In the genomic region with DNA sequence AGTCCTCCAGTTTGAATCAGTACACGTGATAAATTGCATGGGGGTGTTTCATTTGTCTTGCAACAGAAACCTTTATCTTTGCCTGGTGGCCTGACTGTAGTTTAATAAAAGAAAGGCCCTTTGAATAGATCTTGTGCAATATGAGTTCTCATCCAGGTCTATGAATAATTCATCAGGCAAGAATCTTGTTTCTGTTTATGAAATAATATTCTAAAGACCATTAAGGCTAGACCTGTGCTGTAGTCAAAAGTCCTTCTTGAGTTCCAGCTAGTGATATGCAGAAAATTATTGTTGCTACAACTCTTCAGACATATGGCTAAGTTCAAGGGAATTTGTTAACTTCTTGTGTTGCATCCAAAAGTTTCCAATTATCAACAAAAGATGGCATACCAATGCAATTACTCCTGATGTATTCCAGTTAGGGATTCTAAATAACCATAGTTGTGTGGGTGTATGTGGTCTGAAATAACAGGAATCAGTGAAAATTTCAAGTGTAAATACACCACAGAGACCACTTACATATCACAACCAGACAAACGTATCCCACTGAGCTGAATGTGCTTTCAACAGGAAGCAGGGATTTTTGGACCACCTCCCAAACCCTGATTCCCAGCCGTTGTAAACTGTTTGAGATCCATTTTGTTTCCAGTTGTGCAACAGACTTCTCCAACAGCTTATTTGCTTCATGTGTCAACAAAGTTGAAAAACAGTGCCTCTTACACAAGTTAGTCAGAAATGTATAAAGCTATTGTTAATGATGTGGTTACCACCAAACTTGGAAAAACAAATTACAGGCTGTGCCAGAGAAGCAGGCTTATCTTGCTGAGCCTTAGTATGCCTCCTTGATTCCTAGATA, we compare ENCODE assay signal across 13 cellular contexts. TPM values are rescaled to one million over a fixed set of nuclear protein-coding genes. Genes with fewer than 3 reads are reported as not detected.
DNase-seq lines count a peak whose midpoint lies in the region; ATAC-seq and TF ChIP-seq lines count a peak whose summit lies in the region.
"Had no signal": no experiment of that assay in that cellular context is flagged by ENCODE, and none has a peak within 500 bp of the region (broad histone marks: within the 10 kb centered on the region; RNA-seq: fewer than 3 reads in every experiment).

No MANE protein-coding gene starts in this region.

- TF ChIP-seq EP300 in ovary (IDR thresholded peaks at IDR 0.05): peak; percentile 29

- DNase-seq in AG20443 (ENCODE audit: low spot score) (peak; percentile 61), adipocyte (ENCODE audit: low read depth) (peak; percentile 87), fibroblast of villous mesenchyme (ENCODE audit: low read depth) (peak; percentile 90), ovary (peak; percentile 50 to 86 (median 62)), occipital lobe (lab: John Stamatoyannopoulos, UW) (no peak), natural killer cell (no peak)
- DNase-seq: CD4-positive, CD25-positive, alpha-beta regulatory T cell; NCI-H187 treated with DMSO at 0.1 percent for 48 hours had no signal

- peaks cover 20% of the 10 kb centered on the region for H3K4me1 ChIP-seq in adipocyte (ENCODE audit: control insufficient read depth, insufficient read depth, low read length)
- H3K4me1 ChIP-seq in ovary (ENCODE audit: insufficient read depth): peaks cover 3% of the 10 kb centered on the region
- H3K4me1 ChIP-seq: neural progenitor cell, thyroid gland had no signal

- H3K27me3 ChIP-seq in adipocyte (replicated peaks; ENCODE audit: control insufficient read depth, insufficient read depth, low read length) (no peaks in the 10 kb centered on the region), ovary (no peaks in the 10 kb centered on the region)
- H3K27me3 ChIP-seq: neural progenitor cell, thyroid gland had no signal

- peak overlapping the region; percentile 66 for H3K9ac ChIP-seq in adipocyte (ENCODE audit: low read length)
- H3K9ac ChIP-seq: neural progenitor cell had no signal

- TF ChIP-seq CTCF in fibroblast of villous mesenchyme (IDR thresholded peaks at IDR 0.05; ENCODE audit: insufficient read depth, low read depth, low read length): no peak
- TF ChIP-seq CTCF in ovary (IDR thresholded peaks at IDR 0.05): no peak
- TF ChIP-seq CTCF in natural killer cell (IDR thresholded peaks at IDR 0.05): no peak

- H3K9me3 Mint-ChIP-seq in natural killer cell: peaks cover 0 to 2% of the 10 kb centered on the region in 2 donors

- peak overlapping the region in 1 of 2 donors; percentile 58 for H3K27ac ChIP-seq in ovary
- H3K27ac ChIP-seq: neural progenitor cell, thyroid gland had no signal

- no peak overlapping the region for H3K4me3 Mint-ChIP-seq in natural killer cell
- H3K4me3 Mint-ChIP-seq: activated T-helper 1 cell treated with anti-CD3 and anti-CD28 coated beads, Interleukin-12 subunit alpha, Interleukin-12 subunit beta, Interleukin-2, Interleukin-4 antibody, amounts not matched to agents 30 ng/mL and 10 ng/mL and 1 ng/mL, durations not matched to agents 14 hours and 24 hours and 36 hours; CD4-positive, CD25-positive, alpha-beta regulatory T cell; neural progenitor cell had no signal

- TF ChIP-seq POLR2A in ovary (IDR thresholded peaks at IDR 0.05): no peak

- H3K4me1 Mint-ChIP-seq in natural killer cell: no peaks in the 10 kb centered on the region
- H3K4me1 Mint-ChIP-seq: CD4-positive, CD25-positive, alpha-beta regulatory T cell; neural progenitor cell had no signal

- no peak overlapping the region for H3K27ac Mint-ChIP-seq in natural killer cell
- H3K27ac Mint-ChIP-seq: activated T-helper 1 cell treated with anti-CD3 and anti-CD28 coated beads, Interleukin-12 subunit alpha, Interleukin-12 subunit beta, Interleukin-2, Interleukin-4 antibody, amounts not matched to agents 30 ng/mL and 10 ng/mL and 1 ng/mL, durations not matched to agents 14 hours and 24 hours and 36 hours; CD4-positive, CD25-positive, alpha-beta regulatory T cell; neural progenitor cell had no signal

- H3K4me3 ChIP-seq in adipocyte (ENCODE audit: low read length): peak overlapping the region; percentile 64
- no peak overlapping the region for H3K4me3 ChIP-seq in fibroblast of villous mesenchyme (ENCODE audit: low read depth, low read length)
- H3K4me3 ChIP-seq in ovary: no peak overlapping the region
- H3K4me3 ChIP-seq: neural progenitor cell, thyroid gland had no signal

- peaks cover 0 to 8% of the 10 kb centered on the region in 2 donors for H3K27me3 Mint-ChIP-seq in natural killer cell (ENCODE audit: low read depth in 2 of 2)

- H3K9me3 ChIP-seq in adipocyte (ENCODE audit: control insufficient read depth, low read length): peaks cover 5% of the 10 kb centered on the region
- H3K9me3 ChIP-seq in ovary: no peaks in the 10 kb centered on the region
- H3K9me3 ChIP-seq: thyroid gland had no signal

- WGBS in ovary, 3 donors: 3 to 6% (median 4%) methylated on average over 3 of the region's 3 CpGs

- intact Hi-C loops in ovary (cut with DNase I): no loop called here
- intact Hi-C loops in natural killer cell (cut with micrococcal nuclease): no loop called here

- ATAC-seq in HG03432 (IDR thresholded peaks at IDR 0.05; ENCODE audit: unreplicated experiment) (no peak), GM18867 (IDR thresholded peaks at IDR 0.05; ENCODE audit: unreplicated experiment) (no peak), natural killer cell (no peak)

- H3K36me3 ChIP-seq in adipocyte (ENCODE audit: control insufficient read depth, insufficient read depth, low read length, severe bottlenecking) (no peaks in the 10 kb centered on the region), ovary (no peaks in the 10 kb centered on the region)
- H3K36me3 ChIP-seq: neural progenitor cell, thyroid gland had no signal

- H3K36me3 Mint-ChIP-seq in natural killer cell: no peaks in the 10 kb centered on the region
- H3K36me3 Mint-ChIP-seq: CD4-positive, CD25-positive, alpha-beta regulatory T cell; neural progenitor cell had no signal

RNA-seq across cellular contexts. Expression of a gene that starts 54.7 kb away (rescaled TPM):
- 39.3 and 47.7 TPM in 2 replicates for total RNA-seq in fibroblast of villous mesenchyme
- total RNA-seq in ovary: 10 to 100 TPM; 19.8 to 43.4 (median 23.8) TPM
- 10 to 100 TPM; 13.6 to 15.1 TPM for polyA plus RNA-seq in ovary
- total RNA-seq in occipital lobe: 7.6 TPM
- under 1 TPM in 1 of 3 donors, not detected in 2; 0.14 TPM for total RNA-seq in natural killer cell
- polyA plus RNA-seq: CD4-positive, CD25-positive, alpha-beta regulatory T cell had no signal

Comparison
In these comparisons a context has a peak if more than half of its experiments do, and no peak if none do; other contexts are left out.
1. DNase-seq: peak in AG20443 (single experiment), adipocyte (single experiment), fibroblast of villous mesenchyme (single experiment) and ovary (5 of 5); none in occipital lobe (single experiment) and natural killer cell (single experiment).